ENCODE assay signal across 9 cellular contexts in genomic region chr7:128783143-128783799, GRCh38. TPM values are rescaled to one million over a fixed set of nuclear protein-coding genes. Genes with fewer than 3 reads are reported as not detected.
DNase-seq lines count a peak whose midpoint lies in the region; ATAC-seq, FAIRE-seq and TF ChIP-seq lines count a peak whose summit lies in the region.
"Had no signal": no experiment of that assay in that cellular context is flagged by ENCODE, and none has a peak within 500 bp of the region (broad histone marks: within the 10 kb centered on the region; RNA-seq: fewer than 3 reads in every experiment).

No MANE protein-coding gene starts in this region.

- H3K4me3 ChIP-seq in fibroblast of the aortic adventitia (ENCODE audit: low read depth, low read length), result no peak overlapping the region

- peak; percentile 46 for DNase-seq in G401 (ENCODE audit: low spot score)
- DNase-seq in RCC 7860 (ENCODE audit: low spot score), result peak; percentile 71
- DNase-seq in fibroblast of the aortic adventitia (ENCODE audit: low read depth), result peak; percentile 93
- DNase-seq in occipital lobe (lab: John Stamatoyannopoulos, UW), result peak; percentile 51
- DNase-seq in LoVo (ENCODE audit: low spot score), result no peak
- no peak for DNase-seq in effector memory CD8-positive, alpha-beta T cell
- DNase-seq in NCI-H1694 treated with DMSO at 0.1 percent for 48 hours (lab: John Stamatoyannopoulos, UW), result no peak

- H3K36me3 Mint-ChIP-seq in effector memory CD8-positive, alpha-beta T cell (ENCODE audit: insufficient read depth), result no peaks in the 10 kb centered on the region

- ATAC-seq in effector memory CD8-positive, alpha-beta T cell (replicated peaks), result no peak
- ATAC-seq in HG03457 (IDR thresholded peaks at IDR 0.05; ENCODE audit: unreplicated experiment), result no peak

- peaks cover 0 to 9% of the 10 kb centered on the region in 2 donors for H3K27me3 Mint-ChIP-seq in effector memory CD8-positive, alpha-beta T cell

- in situ Hi-C loops in G401 (cut with HindIII; ENCODE audit: low sequenced_read_pairs), result no loop called here

- no peak overlapping the region for H3K27ac Mint-ChIP-seq in effector memory CD8-positive, alpha-beta T cell

- no peaks in the 10 kb centered on the region for H3K9me3 Mint-ChIP-seq in effector memory CD8-positive, alpha-beta T cell

- TF ChIP-seq CTCF in fibroblast of the aortic adventitia (IDR thresholded peaks at IDR 0.05; ENCODE audit: insufficient read depth, low read length), result no peak

- FAIRE-seq in RCC 7860 (lab: Jason Lieb, UNC), result no peak

- H3K4me3 Mint-ChIP-seq in effector memory CD8-positive, alpha-beta T cell, result no peak overlapping the region

- no peaks in the 10 kb centered on the region for H3K4me1 Mint-ChIP-seq in effector memory CD8-positive, alpha-beta T cell (ENCODE audit: low read depth in 2 of 2)

RNA-seq across cellular contexts. Expression of gene OPN1SW, which starts 7.7 kb away (rescaled TPM):
- not detected in 2 replicates for total RNA-seq in G401 (2014; rRNA removed; shearing (Covaris generic))
- total RNA-seq in fibroblast of the aortic adventitia (ENCODE audit: low replicate concordance) (not detected in 2 replicates), occipital lobe (not detected)
- total RNA-seq: glomerular endothelial cell had no signal

RNA-seq across cellular contexts. Expression of gene CCDC136, which starts 8.5 kb away (rescaled TPM):
- total RNA-seq in G401 (2014; rRNA removed; shearing (Covaris generic)), result 11.3 and 15.2 TPM in 2 replicates
- total RNA-seq in fibroblast of the aortic adventitia (ENCODE audit: low replicate concordance) (9.9 and 15.7 TPM in 2 replicates), occipital lobe (44.1 TPM)

RNA-seq across cellular contexts. Expression of gene CALU, which starts 44.1 kb away (rescaled TPM):
- total RNA-seq in G401 (2014; rRNA removed; shearing (Covaris generic)), result 86.0 and 136 TPM in 2 replicates
- total RNA-seq in fibroblast of the aortic adventitia (ENCODE audit: low replicate concordance), result 624 and 625 TPM in 2 replicates
- total RNA-seq in occipital lobe, result 47.1 TPM

RNA-seq across cellular contexts. Expression of gene FLNC, which starts 46.9 kb away (rescaled TPM):
- 211 and 231 TPM in 2 replicates for total RNA-seq in G401 (2014; rRNA removed; shearing (Covaris generic))
- total RNA-seq in fibroblast of the aortic adventitia (ENCODE audit: low replicate concordance) (43.7 and 193 TPM in 2 replicates), occipital lobe (3.6 TPM)

Comparison
In these comparisons a context has a peak if more than half of its experiments do, and no peak if none do; other contexts are left out.
1. DNase-seq: peak in G401 (single experiment), RCC 7860 (single experiment), fibroblast of the aortic adventitia (single experiment) and occipital lobe (single experiment); none in LoVo (single experiment), effector memory CD8-positive, alpha-beta T cell (0 of 3) and NCI-H1694 treated with DMSO at 0.1 percent for 48 hours (single experiment).